In genomic region chr17:40323317-40323716, GRCh38 we compare ENCODE assay signal across 8 cellular contexts. TPM values are rescaled to one million over a fixed set of nuclear protein-coding genes. Genes with fewer than 3 reads are reported as not detected.
DNase-seq lines count a peak whose midpoint lies in the region; ATAC-seq and TF ChIP-seq lines count a peak whose summit lies in the region.

No MANE protein-coding gene starts in this region.

- H3K4me3 ChIP-seq in AG04449 (ENCODE audit: low read depth, low read length) (peak overlapping the region; percentile 20), KMS-11 (IDR thresholded peaks at IDR 0.05; ENCODE audit: insufficient read depth, low read depth, low read length) (no peak overlapping the region), breast epithelium (peak overlapping the region in 2 of 3 donors; percentile 36 to 86)

- H3K27me3 Mint-ChIP-seq in nephron progenitor cell (ENCODE audit: low read depth, poor library complexity) = peaks cover 13% of the 10 kb centered on the region

- TF ChIP-seq CTCF in AG04449 (IDR thresholded peaks at IDR 0.05; ENCODE audit: insufficient read depth, low read length, missing control alignments) = no peak
- no peak for TF ChIP-seq CTCF in KMS-11 (conservative IDR thresholded peaks at IDR 0.05; ENCODE audit: low read depth, low read length)
- TF ChIP-seq CTCF in breast epithelium (IDR thresholded peaks at IDR 0.05) = no peak
- TF ChIP-seq CTCF in nephron progenitor cell (IDR thresholded peaks at IDR 0.05) = no peak

- POLR2A ChIA-PET in AG04449 (lab: Yijun Ruan, JAX) = interaction anchor here (1.0 kb wide), 1 partner anchor 12 kb away, joined by 3 read pairs; no protein-coding TSS in a partner anchor

- peak overlapping the region; percentile 95 for H3K27ac Mint-ChIP-seq in nephron progenitor cell

- ATAC-seq in GM18505 (IDR thresholded peaks at IDR 0.05; ENCODE audit: unreplicated experiment) (no peak), GM19324 (IDR thresholded peaks at IDR 0.05; ENCODE audit: low FRiP score, unreplicated experiment) (no peak)

- peak overlapping the region; percentile 86 for H3K4me2 ChIP-seq in KMS-11

- H3K27ac ChIP-seq in KMS-11 (peak overlapping the region; percentile 93), breast epithelium (peak overlapping the region; percentile 94 to 97)

- CTCF ChIA-PET in AG04449 (lab: Yijun Ruan, JAX) = interaction anchor here (1.0 to 1.5 kb wide), 4 partner anchors 20 to 105 kb away, joined by 3 read pairs; no protein-coding TSS in a partner anchor

- peaks cover 7% of the 10 kb centered on the region; the same call in 1 of the 2 replicates for H4K20me1 ChIP-seq in KMS-11 (ENCODE audit: insufficient read depth)

- intact Hi-C loops in breast epithelium (cut with DNase I; ENCODE audit: low total_unique reads) = no loop called here

- H3K4me1 ChIP-seq in KMS-11 (ENCODE audit: low read depth, poor library complexity, severe bottlenecking) (peaks cover 74% of the 10 kb centered on the region), breast epithelium (peaks cover 56 to 76% of the 10 kb centered on the region in 2 donors)

- no peaks in the 10 kb centered on the region for H3K27me3 ChIP-seq in KMS-11 (ENCODE audit: insufficient read depth, low read depth)
- no peaks in the 10 kb centered on the region for H3K27me3 ChIP-seq in breast epithelium

- H3K79me2 ChIP-seq in KMS-11 (ENCODE audit: insufficient read depth, low read depth) = peaks cover 99% of the 10 kb centered on the region

- no peaks in the 10 kb centered on the region for H3K9me3 Mint-ChIP-seq in nephron progenitor cell

- peaks cover 2% of the 10 kb centered on the region for H3K36me3 Mint-ChIP-seq in nephron progenitor cell (ENCODE audit: low read depth)

- TF ChIP-seq POLR2A in breast epithelium (IDR thresholded peaks at IDR 0.05) (peak; percentile 13), GM18505 (IDR thresholded peaks at IDR 0.05; ENCODE audit: borderline replicate concordance, extremely low read depth, insufficient read depth, insufficient read length) (no peak)

- no peaks in the 10 kb centered on the region for H3K9me3 ChIP-seq in breast epithelium

- peak overlapping the region; percentile 83 for H3K9ac ChIP-seq in KMS-11

- DNase-seq in AG04449 (ENCODE audit: low read depth, low spot score) (no peak), breast epithelium (ENCODE audit: low spot score in 2 of 2) (no peak), nephron progenitor cell (no peak), HuH-7.5 (ENCODE audit: low spot score) (no peak), NCI-H2227 (lab: John Stamatoyannopoulos, UW; ENCODE audit: unreplicated experiment) (no peak)

- H3K4me1 Mint-ChIP-seq in nephron progenitor cell = peaks cover 92% of the 10 kb centered on the region

- peak overlapping the region; percentile 8 for H3K4me3 Mint-ChIP-seq in nephron progenitor cell

- H2AFZ ChIP-seq in KMS-11 (ENCODE audit: low read depth) = no peak overlapping the region

- H3K36me3 ChIP-seq in KMS-11 (ENCODE audit: insufficient read depth) (no peaks in the 10 kb centered on the region), breast epithelium (no peaks in the 10 kb centered on the region)

RNA-seq across cellular contexts. Expression of gene RARA, which starts 14.3 kb away (rescaled TPM):
- 10 to 100 TPM; 14.2 to 31.2 (median 25.2) TPM for total RNA-seq in breast epithelium

RNA-seq across cellular contexts. Expression of gene CDC6, which starts 35.6 kb away (rescaled TPM):
- total RNA-seq in breast epithelium = under 1 TPM; 0.29 to 0.98 (median 0.80) TPM

RNA-seq across cellular contexts. Expression of gene GJD3, which starts 41.2 kb away (rescaled TPM):
- total RNA-seq in breast epithelium = not detected
